In the genomic region with DNA sequence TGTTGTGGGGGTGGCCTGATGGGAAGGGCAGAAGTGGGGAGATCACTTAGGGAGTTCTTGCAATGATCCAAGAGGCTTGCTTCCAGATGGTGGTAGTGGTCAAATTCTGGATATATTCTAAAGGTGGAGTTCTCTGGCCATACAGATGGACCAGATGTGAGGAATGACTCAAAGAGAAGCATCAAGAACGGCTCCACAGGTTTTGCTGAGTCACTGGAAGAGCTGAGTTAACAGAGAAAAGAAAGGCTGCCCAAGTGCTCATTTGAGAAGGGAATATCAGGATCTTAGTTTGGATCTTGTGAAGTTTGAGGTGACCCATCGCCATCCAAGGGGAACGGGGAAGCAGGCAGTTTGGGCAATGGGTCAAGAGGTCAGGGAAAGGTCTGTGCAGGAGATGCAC, we compare ENCODE assay signal across 16 cellular contexts.
"Had no signal": no experiment of that assay in that cellular context is flagged by ENCODE, and none has a peak within 500 bp of the region (broad histone marks: within the 10 kb centered on the region; RNA-seq: fewer than 3 reads in every experiment).

No MANE protein-coding gene starts in this region.

- DNase-seq: activated CD8-positive, alpha-beta memory T cell treated with anti-CD3 and anti-CD28 coated beads, Interleukin-2, amount 50 U/mL, for 48 hours; activated CD8-positive, alpha-beta T cell treated with anti-CD3 and anti-CD28 coated beads, Interleukin-2, amount 10 ng/mL, durations not matched to agents 7 days and 5 days; activated naive CD4-positive, alpha-beta T cell; caudate nucleus; cortex of kidney; effector memory CD4-positive, alpha-beta T cell; kidney glomerular epithelial cell; midbrain; stimulated activated CD4-positive, alpha-beta T cell treated with anti-CD3 and anti-CD28 coated beads, Interleukin-4, amount 100 ng/mL, for 24 hours; stomach; uterus; WERI-Rb-1 had no signal

- H3K79me2 ChIP-seq: hepatocyte, parathyroid adenoma had no signal

- H3K27ac Mint-ChIP-seq: activated CD8-positive, alpha-beta T cell treated with anti-CD3 and anti-CD28 coated beads, Interleukin-2, amount 10 ng/mL, durations not matched to agents 7 days and 5 days; activated T-helper 1 cell treated with anti-CD3 and anti-CD28 coated beads, Interleukin-12 subunit alpha, Interleukin-12 subunit beta, Interleukin-2, Interleukin-4 antibody, amounts not matched to agents 30 ng/mL and 10 ng/mL and 1 ng/mL, durations not matched to agents 14 hours and 24 hours and 36 hours had no signal

- H3K36me3 ChIP-seq: stomach, uterus, WERI-Rb-1 had no signal

- H3K27me3 ChIP-seq: hepatocyte, stomach, uterus had no signal

- H3K4me3 ChIP-seq: hepatocyte, stomach, uterus had no signal

- H3K4me3 Mint-ChIP-seq: activated CD8-positive, alpha-beta T cell treated with anti-CD3 and anti-CD28 coated beads, Interleukin-2, amount 10 ng/mL, durations not matched to agents 7 days and 5 days; activated T-helper 1 cell treated with anti-CD3 and anti-CD28 coated beads, Interleukin-12 subunit alpha, Interleukin-12 subunit beta, Interleukin-2, Interleukin-4 antibody, amounts not matched to agents 30 ng/mL and 10 ng/mL and 1 ng/mL, durations not matched to agents 14 hours and 24 hours and 36 hours had no signal

- ATAC-seq: activated CD8-positive, alpha-beta T cell treated with anti-CD3 and anti-CD28 coated beads, Interleukin-2, amount 10 ng/mL, durations not matched to agents 7 days and 5 days had no signal

- H2AFZ ChIP-seq: hepatocyte, parathyroid adenoma had no signal

- H3K9me3 ChIP-seq: stomach, uterus had no signal

- H3K4me2 ChIP-seq: hepatocyte had no signal

- H3K4me1 ChIP-seq: parathyroid adenoma, stomach, uterus had no signal

- H3K9me3 Mint-ChIP-seq: activated T-helper 1 cell treated with anti-CD3 and anti-CD28 coated beads, Interleukin-12 subunit alpha, Interleukin-12 subunit beta, Interleukin-2, Interleukin-4 antibody, amounts not matched to agents 30 ng/mL and 10 ng/mL and 1 ng/mL, durations not matched to agents 14 hours and 24 hours and 36 hours had no signal

- H3K9ac ChIP-seq: parathyroid adenoma had no signal

- H3K27ac ChIP-seq: epithelial cell of prostate, hepatocyte, parathyroid adenoma, stomach, uterus, WERI-Rb-1 had no signal
